ENCODE assay signal across 10 cellular contexts in the genomic region with DNA sequence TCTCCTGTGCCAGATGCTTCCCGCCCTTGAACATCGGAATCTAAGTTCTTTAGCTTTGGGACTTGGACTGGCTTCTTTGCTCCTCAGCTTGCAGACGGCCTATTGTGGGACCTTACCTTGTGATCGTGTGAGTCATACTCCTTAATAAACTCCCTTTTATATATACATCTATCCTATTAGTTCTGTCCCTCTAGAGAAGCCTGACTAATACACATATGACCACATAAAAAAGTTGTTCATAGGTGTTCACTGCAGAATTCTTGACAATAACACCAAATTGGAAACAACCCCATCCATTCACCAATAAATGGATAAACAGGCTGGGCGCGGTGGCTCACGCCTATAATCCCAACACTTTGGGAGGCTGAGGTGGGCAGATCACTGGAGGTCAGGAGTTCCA. TPM values are rescaled to one million over a fixed set of nuclear protein-coding genes. Genes with fewer than 3 reads are reported as not detected.
DNase-seq lines count a peak whose midpoint lies in the region; FAIRE-seq and TF ChIP-seq lines count a peak whose summit lies in the region.
"Not testable (repeated sequence)": the region's sequence is repeated elsewhere in the genome, so short reads cannot be mapped to it uniquely, and the experiment has no call there.
"Had no signal": no experiment of that assay in that cellular context is flagged by ENCODE, and none has a peak within 500 bp of the region (broad histone marks: within the 10 kb centered on the region; RNA-seq: fewer than 3 reads in every experiment).

No MANE protein-coding gene starts in this region.

- WGBS in endodermal cell (ENCODE audit: insufficient coverage in 1 of 2, insufficient read length in 1 of 2), 2 experiments = 94% methylated on average over 7 of the region's 7 CpGs

- TF ChIP-seq CTCF in bronchial epithelial cell (IDR thresholded peaks at IDR 0.05; ENCODE audit: insufficient read depth, low read length, severe bottlenecking); endodermal cell (conservative IDR thresholded peaks at IDR 0.05); progenitor cell of endocrine pancreas (IDR thresholded peaks at IDR 0.05; ENCODE audit: unreplicated experiment): not testable (repeated sequence)

- DNase-seq in ELR (ENCODE audit: low read depth) = peak; percentile 25
- peak; percentile 31 for DNase-seq in M059J (ENCODE audit: low read depth)
- DNase-seq in SW480 (ENCODE audit: low spot score) = peak; percentile 75
- peak; percentile 20 for DNase-seq in bronchial epithelial cell (ENCODE audit: low read depth)
- DNase-seq in endodermal cell; progenitor cell of endocrine pancreas (ENCODE audit: low spot score, unreplicated experiment): not testable (repeated sequence)
- peak; percentile 37 for DNase-seq in iris pigment epithelial cell (ENCODE audit: low read depth)

- H3K4me3 Mint-ChIP-seq in endodermal cell; progenitor cell of endocrine pancreas (ENCODE audit: low read depth): not testable (repeated sequence)

- H3K27me3 ChIP-seq in bronchial epithelial cell (ENCODE audit: control insufficient read depth, insufficient read depth, low read length); endodermal cell (ENCODE audit: control insufficient read depth, insufficient read depth, low read length, poor library complexity, severe bottlenecking): not testable (repeated sequence)

- H3K9me3 ChIP-seq in endodermal cell (ENCODE audit: control insufficient read depth, low read length) = not testable (repeated sequence)

- not testable (repeated sequence) for H3K36me3 ChIP-seq in bronchial epithelial cell (ENCODE audit: control insufficient read depth, insufficient read depth, low read length); endodermal cell (ENCODE audit: control insufficient read depth, insufficient read depth, low read length)

- not testable (repeated sequence) for H3K9ac ChIP-seq in endodermal cell (ENCODE audit: extremely low read depth, low read length, poor library complexity, severe bottlenecking)

- H3K27ac Mint-ChIP-seq in endodermal cell (peak overlapping the region; percentile 33), progenitor cell of endocrine pancreas (peak overlapping the region; percentile 50)

- H3K4me1 Mint-ChIP-seq in endodermal cell (peaks cover 29% of the 10 kb centered on the region), progenitor cell of endocrine pancreas (ENCODE audit: low read depth) (peaks cover 23% of the 10 kb centered on the region)

- not testable (repeated sequence) for H3K27me3 Mint-ChIP-seq in endodermal cell (ENCODE audit: insufficient read depth); progenitor cell of endocrine pancreas

- H3K36me3 Mint-ChIP-seq in endodermal cell (ENCODE audit: low read depth); progenitor cell of endocrine pancreas (ENCODE audit: insufficient read depth): not testable (repeated sequence)

- H3K27ac ChIP-seq in endodermal cell (ENCODE audit: low read depth, low read length) = not testable (repeated sequence)

- H3K9me3 Mint-ChIP-seq in endodermal cell; progenitor cell of endocrine pancreas (ENCODE audit: low read depth): not testable (repeated sequence)

- not testable (repeated sequence) for H3K4me3 ChIP-seq in bronchial epithelial cell (ENCODE audit: low read depth, low read length); endodermal cell (ENCODE audit: low read length)

- not testable (repeated sequence) for H3K4me1 ChIP-seq in endodermal cell (ENCODE audit: control insufficient read depth, insufficient read depth, low read length)

- not testable (repeated sequence) for FAIRE-seq in bronchial epithelial cell (lab: Jason Lieb, UNC)

RNA-seq across cellular contexts. Expression of gene SLC2A3, which starts 25.9 kb away (rescaled TPM):
- total RNA-seq in M059J (2014; rRNA removed; shearing (Covaris generic)) = 12.1 and 13.0 TPM in 2 replicates
- total RNA-seq in bronchial epithelial cell = 8.4 and 10.5 TPM in 2 replicates
- total RNA-seq in endodermal cell = 1,000 to 10,000 TPM; 1,330 to 2,480 TPM
- polyA plus RNA-seq in endodermal cell (2013, experiment 1 of 2) = 758 TPM
- 902 TPM for polyA plus RNA-seq in endodermal cell (2013, experiment 2 of 2)
- 21.7 and 34.8 TPM in 2 replicates for total RNA-seq in progenitor cell of endocrine pancreas

RNA-seq across cellular contexts. Expression of gene SLC2A14, which starts 37.4 kb away (rescaled TPM):
- not detected in 2 replicates for total RNA-seq in M059J (2014; rRNA removed; shearing (Covaris generic))
- total RNA-seq in bronchial epithelial cell (not detected in 2 replicates), endodermal cell (10 to 100 TPM; 35.9 to 70.9 TPM), progenitor cell of endocrine pancreas (14.5 and 18.6 TPM in 2 replicates)
- polyA plus RNA-seq in endodermal cell (2013, experiment 1 of 2) = 0.50 TPM
- 0.54 TPM for polyA plus RNA-seq in endodermal cell (2013, experiment 2 of 2)
- total RNA-seq: GM23248 had no signal
- polyA plus RNA-seq: CD8-positive, alpha-beta memory T cell; GM23248; IgD-negative memory B cell had no signal

Comparison
In these comparisons a context has a peak if more than half of its experiments do, and no peak if none do; other contexts are left out.
1. RNA of gene SLC2A3, which starts 25.9 kb away (total RNA-seq): 1,330 to 2,480 TPM in endodermal cell; 21.7 to 34.8 TPM in progenitor cell of endocrine pancreas, 12.1 to 13.0 TPM in M059J and 8.4 to 10.5 TPM in bronchial epithelial cell; every median in the first group is over 10 times any median in the second.
2. RNA of gene SLC2A14, which starts 37.4 kb away (total RNA-seq): 35.9 to 70.9 TPM in endodermal cell and 14.5 to 18.6 TPM in progenitor cell of endocrine pancreas; not detected in M059J and not detected in bronchial epithelial cell; every median in the first group is over 10 times any median in the second.